18 cellular contexts compared by ENCODE assay signal in genomic region chr1:178718520-178718919, GRCh38. TPM values are rescaled to one million over a fixed set of nuclear protein-coding genes. Genes with fewer than 3 reads are reported as not detected.
DNase-seq lines count a peak whose midpoint lies in the region; ATAC-seq, FAIRE-seq and TF ChIP-seq lines count a peak whose summit lies in the region.
"Had no signal": no experiment of that assay in that cellular context is flagged by ENCODE, and none has a peak within 500 bp of the region (broad histone marks: within the 10 kb centered on the region; RNA-seq: fewer than 3 reads in every experiment).

No MANE protein-coding gene starts in this region.

- DNase-seq in D721Med (ENCODE audit: insufficient read length, low spot score) (no peak), HCT116 (ENCODE audit: low read depth, low spot score) (no peak), memory B cell (ENCODE audit: low spot score in 2 of 2) (no peak), CD14-positive monocyte (ENCODE audit: low spot score) (no peak), T-helper 2 cell (no peak)
- DNase-seq: BE2C; C1 segment of cervical spinal cord; Caco-2; CD4-positive, alpha-beta T cell; DMS153; DMS79; GF-D8; GOT3; H7 had no signal

- H2AFZ ChIP-seq in HCT116 (ENCODE audit: low read depth, low read length, poor library complexity, severe bottlenecking) (peak overlapping the region; percentile 17), OCI-LY1 (ENCODE audit: low read length) (no peak overlapping the region)

- H3K4me2 ChIP-seq in HCT116 (ENCODE audit: low read length), result no peak overlapping the region
- no peak overlapping the region for H3K4me2 ChIP-seq in OCI-LY1 (ENCODE audit: low read length)

- peaks cover 3% of the 10 kb centered on the region; the same call in 1 of the 2 replicates for H3F3A ChIP-seq in OCI-LY1 (ENCODE audit: insufficient read depth, low read length)

- peak overlapping the region; percentile 38 for H3K27ac Mint-ChIP-seq in memory B cell
- H3K27ac Mint-ChIP-seq in CD14-positive monocyte, result no peak overlapping the region
- H3K27ac Mint-ChIP-seq: CD4-positive, alpha-beta T cell had no signal

- no peak overlapping the region for H3K9ac ChIP-seq in HCT116 (ENCODE audit: low read length)
- H3K9ac ChIP-seq in OCI-LY1 (ENCODE audit: low read length), result no peak overlapping the region

- H3K4me3 Mint-ChIP-seq in memory B cell (no peak overlapping the region), CD14-positive monocyte (no peak overlapping the region)
- H3K4me3 Mint-ChIP-seq: CD4-positive, alpha-beta T cell had no signal

- H3K9me2 ChIP-seq in HCT116 (ENCODE audit: insufficient read depth), result no peaks in the 10 kb centered on the region
- H3K9me2 ChIP-seq in OCI-LY1 (ENCODE audit: low read depth, low read length), result no peaks in the 10 kb centered on the region

- ATAC-seq in HCT116 (no peak), memory B cell (ENCODE audit: low read depth) (peak; percentile 51), HG02938 (IDR thresholded peaks at IDR 0.05; ENCODE audit: unreplicated experiment) (no peak), HG03439 (IDR thresholded peaks at IDR 0.05; ENCODE audit: unreplicated experiment) (no peak)
- ATAC-seq: K562 had no signal

- POLR2A ChIA-PET in HCT116 (lab: Charles Lee), result no interaction called here

- no peaks in the 10 kb centered on the region for H3K9me3 ChIP-seq in HCT116 (ENCODE audit: control insufficient read depth in 1 of 2, insufficient read depth in 1 of 2, low read depth in 1 of 2, low read length in 2 of 2)
- H3K9me3 ChIP-seq in OCI-LY1 (ENCODE audit: low read length), result no peaks in the 10 kb centered on the region
- H3K9me3 ChIP-seq: BE2C, Caco-2 had no signal

- no peaks in the 10 kb centered on the region for H3K36me3 ChIP-seq in HCT116 (ENCODE audit: control insufficient read depth in 1 of 2, insufficient read depth in 2 of 2, low read length in 2 of 2)
- H3K36me3 ChIP-seq in OCI-LY1 (ENCODE audit: insufficient read depth, low read length), result peaks cover 9% of the 10 kb centered on the region; the same call in 1 of the 2 replicates
- H3K36me3 ChIP-seq: BE2C had no signal

- no peak for TF ChIP-seq CTCF in D721Med (IDR thresholded peaks at IDR 0.05; ENCODE audit: insufficient read depth, missing control alignments)
- TF ChIP-seq CTCF in HCT116 (IDR thresholded peaks at IDR 0.05 in 2 of 3, conservative IDR thresholded peaks at IDR 0.05 in 1 of 3; ENCODE audit: borderline replicate concordance in 1 of 3, insufficient read depth in 1 of 3, low read depth in 2 of 3, low read length in 2 of 3), result no peak
- TF ChIP-seq CTCF in OCI-LY1 (IDR thresholded peaks at IDR 0.05; ENCODE audit: low read length), result no peak
- TF ChIP-seq CTCF in CD14-positive monocyte (IDR thresholded peaks at IDR 0.05), result no peak

- H3K27ac ChIP-seq in HCT116 (ENCODE audit: low read depth, low read length) (no peak overlapping the region), OCI-LY1 (ENCODE audit: low read depth, low read length, poor library complexity, severe bottlenecking) (peak overlapping the region; percentile 58)

- BruUV-seq in HCT116 (replicated peaks; lab: Mats Ljungman, UMichigan), result no TSS peak

- H3K27me3 ChIP-seq in HCT116 (ENCODE audit: insufficient read depth, low read length) (no peaks in the 10 kb centered on the region), OCI-LY1 (ENCODE audit: insufficient read depth, low read length) (no peaks in the 10 kb centered on the region)
- H3K27me3 ChIP-seq: BE2C had no signal

- no peaks in the 10 kb centered on the region for H4K20me1 ChIP-seq in HCT116 (ENCODE audit: insufficient read depth)
- H4K20me1 ChIP-seq in OCI-LY1 (ENCODE audit: insufficient read depth, low read length), result no peaks in the 10 kb centered on the region

- H3K36me3 Mint-ChIP-seq in memory B cell (no peaks in the 10 kb centered on the region), CD14-positive monocyte (no peaks in the 10 kb centered on the region)

- CTCF ChIA-PET in HCT116 (lab: Charles Lee), result no interaction called here

- no peak for TF ChIP-seq POLR2A in HCT116 (IDR thresholded peaks at IDR 0.05; ENCODE audit: borderline replicate concordance, extremely low read depth, insufficient read depth, insufficient read length)

- TF ChIP-seq RAD21 in HCT116 (IDR thresholded peaks at IDR 0.05; ENCODE audit: low read depth), result no peak

- H3K4me1 ChIP-seq in HCT116 (ENCODE audit: control insufficient read depth in 1 of 2, insufficient read depth in 2 of 2, low read length in 2 of 2), result peaks cover under 1 to 2% of the 10 kb centered on the region in 2 experiments; a peak in 1 of 4 replicates
- peaks cover 55% of the 10 kb centered on the region for H3K4me1 ChIP-seq in OCI-LY1 (ENCODE audit: insufficient read depth, low read length, severe bottlenecking)
- H3K4me1 ChIP-seq: BE2C had no signal

- H3K27me3 Mint-ChIP-seq in memory B cell, result no peaks in the 10 kb centered on the region
- H3K27me3 Mint-ChIP-seq in CD14-positive monocyte (ENCODE audit: low read depth in 3 of 3), result peaks cover 0 to 1% (median 0%) of the 10 kb centered on the region in 3 donors

- H3K79me2 ChIP-seq in HCT116 (ENCODE audit: insufficient read depth, low read length) (no peaks in the 10 kb centered on the region), OCI-LY1 (ENCODE audit: insufficient read depth, low read length) (no peaks in the 10 kb centered on the region)

- RAD21 ChIA-PET in HCT116 (lab: Charles Lee; ENCODE audit: low non-redundant PET in 1 of 2, low total read pairs in 2 of 2, uncharacterized antibody in 2 of 2, unreplicated experiment in 2 of 2), result no interaction called here

- H3K9me3 Mint-ChIP-seq in memory B cell (no peaks in the 10 kb centered on the region), CD14-positive monocyte (peaks cover 0 to 2% (median 0%) of the 10 kb centered on the region in 7 donors)
- H3K9me3 Mint-ChIP-seq: CD4-positive, alpha-beta T cell had no signal

- intact Hi-C loops in HCT116 (cut with micrococcal nuclease), result no loop called here
- intact Hi-C loops in CD14-positive monocyte (cut with micrococcal nuclease), result no loop called here

- H3K4me1 Mint-ChIP-seq in memory B cell, result peaks cover 24% of the 10 kb centered on the region
- peaks cover 6% of the 10 kb centered on the region for H3K4me1 Mint-ChIP-seq in CD14-positive monocyte

- H3K4me3 ChIP-seq in HCT116 (replicated peaks in 1 of 2; ENCODE audit: low read depth in 1 of 2, low read length in 2 of 2), result no peak overlapping the region
- H3K4me3 ChIP-seq in OCI-LY1 (ENCODE audit: low read depth, low read length, poor library complexity, severe bottlenecking), result no peak overlapping the region
- H3K4me3 ChIP-seq: K562 had no signal

- peak; percentile 46 for FAIRE-seq in D721Med (lab: Jason Lieb, UNC)
- FAIRE-seq: K562 had no signal

TF ChIP-seq in HCT116, 20 proteins besides CTCF, POLR2A, EP300 and RAD21:
- TF ChIP-seq ZFX (IDR thresholded peaks at IDR 0.05) (no peak), JUND (IDR thresholded peaks at IDR 0.05) (no peak), ELF1 (IDR thresholded peaks at IDR 0.05; ENCODE audit: borderline replicate concordance, low read depth) (no peak), POLR2AphosphoS5 (IDR thresholded peaks at IDR 0.05; ENCODE audit: low read depth, low read length) (no peak), CEBPB (IDR thresholded peaks at IDR 0.05; ENCODE audit: low read depth) (no peak), TCF7L2 (IDR thresholded peaks at IDR 0.05; ENCODE audit: borderline replicate concordance, extremely low read depth, insufficient read depth, insufficient read length) (no peak)

RNA-seq across cellular contexts. Expression of gene RALGPS2, which starts 6.5 kb away (rescaled TPM):
- total RNA-seq in HCT116 (2021; ENCODE audit: unreplicated experiment), result 25.6 TPM
- 9.6 and 11.1 TPM in 2 replicates for polyA plus RNA-seq in HCT116 (2012)
- 1 to 10 TPM; 2.3 to 4.2 TPM for polyA plus RNA-seq in CD14-positive monocyte
